Comparison of ENCODE assay signal across 13 cellular contexts in the genomic region with DNA sequence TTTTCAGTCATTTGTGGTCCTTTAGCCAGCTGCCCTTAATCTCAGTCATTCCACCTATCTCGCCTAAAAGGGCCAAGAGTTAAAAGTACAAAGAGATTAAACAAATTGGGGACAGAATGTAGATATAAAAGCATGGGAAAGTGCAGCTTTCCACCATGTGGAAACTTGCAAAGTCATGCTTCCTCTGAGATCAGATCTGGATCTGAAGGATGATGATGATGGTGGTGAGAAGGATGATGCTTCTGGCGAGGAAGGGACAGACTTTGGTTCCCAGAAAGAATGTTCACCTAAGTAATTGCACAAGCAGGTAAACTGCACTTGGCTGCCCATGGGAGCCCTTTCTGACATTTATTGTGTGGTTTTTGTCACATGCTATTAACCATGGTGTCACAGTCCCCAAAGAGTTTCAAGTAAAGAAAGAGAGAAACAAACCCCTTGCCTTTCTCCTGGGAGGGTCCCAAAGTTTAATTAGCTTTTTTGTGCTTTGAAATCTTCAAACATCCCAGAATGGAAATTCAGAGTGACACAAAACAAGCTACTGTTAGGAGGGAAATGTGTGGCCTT. TPM values are rescaled to one million over a fixed set of nuclear protein-coding genes. Genes with fewer than 3 reads are reported as not detected.
DNase-seq lines count a peak whose midpoint lies in the region; ATAC-seq, FAIRE-seq and TF ChIP-seq lines count a peak whose summit lies in the region.
"Had no signal": no experiment of that assay in that cellular context is flagged by ENCODE, and none has a peak within 500 bp of the region (broad histone marks: within the 10 kb centered on the region; RNA-seq: fewer than 3 reads in every experiment).

No MANE protein-coding gene starts in this region.

- H4K20me1 ChIP-seq in keratinocyte (ENCODE audit: control insufficient read depth, extremely low read depth, insufficient read depth, low read length): no peaks in the 10 kb centered on the region
- H4K20me1 ChIP-seq in Karpas-422 (ENCODE audit: insufficient read depth, low read depth, low read length): peaks cover 20% of the 10 kb centered on the region; the same call in 1 of the 2 replicates

- H3K27me3 Mint-ChIP-seq in HFFc6 (ENCODE audit: insufficient read depth): peaks cover 3% of the 10 kb centered on the region
- H3K27me3 Mint-ChIP-seq in activated T-helper 17 cell treated with anti-CD3 and anti-CD28 coated beads, Interleukin-2, amount 50 U/mL, for 72 hours: no peaks in the 10 kb centered on the region
- H3K27me3 Mint-ChIP-seq in CD8-positive, alpha-beta memory T cell: peaks cover 0 to 8% of the 10 kb centered on the region in 2 donors
- H3K27me3 Mint-ChIP-seq: CD4-positive, alpha-beta T cell had no signal

- peak; percentile 26 for FAIRE-seq in keratinocyte (lab: Jason Lieb, UNC)

- H3K4me1 ChIP-seq in keratinocyte (ENCODE audit: control insufficient read depth, extremely low read depth, insufficient read depth, low read length): peaks cover 55% of the 10 kb centered on the region
- H3K4me1 ChIP-seq in skeletal muscle tissue (ENCODE audit: control insufficient read depth in 3 of 3, insufficient read depth in 3 of 3, low read length in 3 of 3): peaks cover 33 to 38% (median 37%) of the 10 kb centered on the region in 3 donors
- peaks cover 41% of the 10 kb centered on the region for H3K4me1 ChIP-seq in CD8-positive, alpha-beta memory T cell (ENCODE audit: insufficient read depth, low read length)
- H3K4me1 ChIP-seq in Karpas-422 (ENCODE audit: low read length): no peaks in the 10 kb centered on the region

- H3K36me3 ChIP-seq in keratinocyte (ENCODE audit: control insufficient read depth in 2 of 2, extremely low read depth in 1 of 2, insufficient read depth in 2 of 2, low read length in 2 of 2): peaks cover 2 to 18% of the 10 kb centered on the region in 2 experiments
- H3K36me3 ChIP-seq in skeletal muscle tissue (ENCODE audit: control insufficient read depth in 3 of 3, insufficient read depth in 3 of 3, low read length in 3 of 3): no peaks in the 10 kb centered on the region
- no peaks in the 10 kb centered on the region for H3K36me3 ChIP-seq in CD8-positive, alpha-beta memory T cell (ENCODE audit: insufficient read depth, low read length)
- no peaks in the 10 kb centered on the region for H3K36me3 ChIP-seq in Karpas-422 (ENCODE audit: insufficient read depth, low read length)
- H3K36me3 ChIP-seq: colonic mucosa had no signal

- CTCF ChIA-PET in CD8-positive, alpha-beta memory T cell (lab: Charles Lee): no interaction called here

- dilution Hi-C loops in keratinocyte (cut with MboI; ENCODE audit: extremely low pct_ligation_motif_present, low sequenced_read_pairs): no loop called here

- peaks cover 99% of the 10 kb centered on the region for H3K79me2 ChIP-seq in keratinocyte (ENCODE audit: control insufficient read depth, insufficient read depth, low read length)
- H3K79me2 ChIP-seq in Karpas-422 (ENCODE audit: low read length): no peaks in the 10 kb centered on the region

- H3K9me3 ChIP-seq in keratinocyte (ENCODE audit: control insufficient read depth, low read depth, low read length) (no peaks in the 10 kb centered on the region), skeletal muscle tissue (ENCODE audit: control insufficient read depth in 3 of 3, low read length in 3 of 3) (no peaks in the 10 kb centered on the region), Karpas-422 (ENCODE audit: low read length) (no peaks in the 10 kb centered on the region)
- no peaks in the 10 kb centered on the region for H3K9me3 ChIP-seq in CD8-positive, alpha-beta memory T cell (ENCODE audit: low read length)
- H3K9me3 ChIP-seq: colonic mucosa had no signal

- no peak overlapping the region for H3K4me3 ChIP-seq in keratinocyte (ENCODE audit: control insufficient read depth in 2 of 3, extremely low read depth in 1 of 3, insufficient read depth in 2 of 3, low read depth in 1 of 3, low read length in 3 of 3)
- H3K4me3 ChIP-seq in skeletal muscle tissue (ENCODE audit: low read length in 3 of 3): no peak overlapping the region
- H3K4me3 ChIP-seq in CD8-positive, alpha-beta memory T cell (ENCODE audit: low read length): no peak overlapping the region
- no peak overlapping the region for H3K4me3 ChIP-seq in Karpas-422 (ENCODE audit: low read length)
- H3K4me3 ChIP-seq: colonic mucosa had no signal

- H3K9me2 ChIP-seq in Karpas-422 (replicated peaks; ENCODE audit: insufficient read depth, low read length): no peaks in the 10 kb centered on the region

- H3K4me3 Mint-ChIP-seq in HFFc6: no peak overlapping the region; the same call in 1 of the 2 replicates
- no peak overlapping the region for H3K4me3 Mint-ChIP-seq in activated T-helper 17 cell treated with anti-CD3 and anti-CD28 coated beads, Interleukin-2, amount 50 U/mL, for 72 hours
- no peak overlapping the region for H3K4me3 Mint-ChIP-seq in CD8-positive, alpha-beta memory T cell
- H3K4me3 Mint-ChIP-seq: CD4-positive, alpha-beta T cell; mesothelial cell of epicardium had no signal

- H2AFZ ChIP-seq in keratinocyte (ENCODE audit: control insufficient read depth, low read length) (no peak overlapping the region), Karpas-422 (ENCODE audit: low read length) (no peak overlapping the region)

- H3K9me1 ChIP-seq in keratinocyte (ENCODE audit: control insufficient read depth, extremely low read depth, insufficient read depth, low read length): peaks cover 2% of the 10 kb centered on the region

- H3K27ac ChIP-seq in keratinocyte (ENCODE audit: control insufficient read depth, insufficient read depth, low read length) (no peak overlapping the region), skeletal muscle tissue (ENCODE audit: low read depth, low read length) (peak overlapping the region; percentile 31), Karpas-422 (ENCODE audit: low read length) (no peak overlapping the region)
- no peak overlapping the region for H3K27ac ChIP-seq in CD8-positive, alpha-beta memory T cell (ENCODE audit: low read depth, low read length)
- H3K27ac ChIP-seq: colonic mucosa had no signal

- no peak for TF ChIP-seq CTCF in HFFc6 (IDR thresholded peaks at IDR 0.05)
- no peak for TF ChIP-seq CTCF in keratinocyte (optimal IDR thresholded peaks at IDR 0.05 in 1 of 3, IDR thresholded peaks at IDR 0.05 in 1 of 3, conservative IDR thresholded peaks at IDR 0.05 in 1 of 3; ENCODE audit: extremely low read depth in 1 of 3, insufficient read depth in 2 of 3, low read length in 3 of 3)
- TF ChIP-seq CTCF in omental fat pad (IDR thresholded peaks at IDR 0.05): no peak

- DNase-seq in HFFc6: no peak
- no peak for DNase-seq in keratinocyte (ENCODE audit: low read depth, low spot score)
- DNase-seq in CD8-positive, alpha-beta memory T cell: no peak
- DNase-seq in Karpas-422: no peak
- no peak for DNase-seq in DMS53 treated with DMSO at 0.1 percent for 48 hours (lab: John Stamatoyannopoulos, UW; ENCODE audit: unreplicated experiment)
- DNase-seq in omental fat pad (ENCODE audit: low spot score): no peak
- DNase-seq: CD4-positive, alpha-beta T cell; colonic mucosa; NCI-H1092 treated with DMSO at 0.1 percent for 48 hours; nucleus accumbens had no signal

- H3K4me2 ChIP-seq in keratinocyte (ENCODE audit: control insufficient read depth, extremely low read depth, insufficient read depth, low read depth, low read length): no peak overlapping the region
- H3K4me2 ChIP-seq in Karpas-422 (ENCODE audit: low read depth, low read length, poor library complexity, severe bottlenecking): no peak overlapping the region

- peaks cover 5% of the 10 kb centered on the region; the same call in 1 of the 2 replicates for H3K9me3 Mint-ChIP-seq in HFFc6
- H3K9me3 Mint-ChIP-seq in activated T-helper 17 cell treated with anti-CD3 and anti-CD28 coated beads, Interleukin-2, amount 50 U/mL, for 72 hours: peaks cover 3% of the 10 kb centered on the region
- H3K9me3 Mint-ChIP-seq in CD8-positive, alpha-beta memory T cell: peaks cover 0 to 3% (median 0%) of the 10 kb centered on the region in 5 donors
- H3K9me3 Mint-ChIP-seq: CD4-positive, alpha-beta T cell had no signal

- H3K27ac Mint-ChIP-seq in HFFc6: peak overlapping the region; percentile 83
- no peak overlapping the region for H3K27ac Mint-ChIP-seq in activated T-helper 17 cell treated with anti-CD3 and anti-CD28 coated beads, Interleukin-2, amount 50 U/mL, for 72 hours
- peak overlapping the region in 1 of 8 donors; percentile 40 for H3K27ac Mint-ChIP-seq in CD8-positive, alpha-beta memory T cell
- H3K27ac Mint-ChIP-seq: mesothelial cell of epicardium had no signal

- POLR2A ChIA-PET in CD8-positive, alpha-beta memory T cell (lab: Charles Lee): no interaction called here

- no peaks in the 10 kb centered on the region for H3K27me3 ChIP-seq in keratinocyte (ENCODE audit: control insufficient read depth, extremely low read depth, insufficient read depth, low read length)
- H3K27me3 ChIP-seq in skeletal muscle tissue (ENCODE audit: control insufficient read depth in 3 of 3, insufficient read depth in 3 of 3, low read length in 3 of 3): no peaks in the 10 kb centered on the region
- H3K27me3 ChIP-seq in CD8-positive, alpha-beta memory T cell (ENCODE audit: insufficient read depth, low read length, poor library complexity, severe bottlenecking): no peaks in the 10 kb centered on the region
- no peaks in the 10 kb centered on the region for H3K27me3 ChIP-seq in Karpas-422 (ENCODE audit: low read length)
- H3K27me3 ChIP-seq: colonic mucosa had no signal

- H3K9ac ChIP-seq in keratinocyte (ENCODE audit: control insufficient read depth, extremely low read depth, insufficient read depth, low read length) (no peak overlapping the region), skeletal muscle tissue (ENCODE audit: low read depth in 1 of 3, low read length in 3 of 3) (no peak overlapping the region), Karpas-422 (ENCODE audit: low read length) (no peak overlapping the region)

- H3K4me1 Mint-ChIP-seq in HFFc6 (ENCODE audit: low read depth): peaks cover 96% of the 10 kb centered on the region
- peaks cover 34% of the 10 kb centered on the region for H3K4me1 Mint-ChIP-seq in activated T-helper 17 cell treated with anti-CD3 and anti-CD28 coated beads, Interleukin-2, amount 50 U/mL, for 72 hours
- peaks cover 7 to 35% (median 10%) of the 10 kb centered on the region in 3 donors for H3K4me1 Mint-ChIP-seq in CD8-positive, alpha-beta memory T cell

- ATAC-seq in activated T-helper 17 cell treated with anti-CD3 and anti-CD28 coated beads, Interleukin-2, amount 50 U/mL, for 72 hours (replicated peaks): peak; percentile 37
- ATAC-seq in omental fat pad (ENCODE audit: low FRiP score): no peak

- H3K36me3 Mint-ChIP-seq in HFFc6 (ENCODE audit: low read depth): peaks cover 35% of the 10 kb centered on the region
- peaks cover 5% of the 10 kb centered on the region for H3K36me3 Mint-ChIP-seq in activated T-helper 17 cell treated with anti-CD3 and anti-CD28 coated beads, Interleukin-2, amount 50 U/mL, for 72 hours (ENCODE audit: low read depth)
- peaks cover 0 to 4% (median 0%) of the 10 kb centered on the region in 3 donors for H3K36me3 Mint-ChIP-seq in CD8-positive, alpha-beta memory T cell

RNA-seq across cellular contexts. Expression of a gene that starts 34.7 kb away (rescaled TPM):
- 10 to 100 TPM; 29.4 to 45.0 (median 34.0) TPM for total RNA-seq in HFFc6 (2021; fragmentation: NEBNext Ultra II Directional; extraction: Animal tissue kit (Norgen Biotek cat#: 25700))
- total RNA-seq in activated T-helper 17 cell treated with anti-CD3 and anti-CD28 coated beads, Interleukin-2, amount 50 U/mL, for 72 hours: 10 to 100 TPM; 32.8 to 40.6 TPM
- polyA plus RNA-seq in keratinocyte: 42.5 to 44.7 TPM (median 44.0 TPM) in 3 replicates
- 20.3 TPM for polyA plus RNA-seq in keratinocyte (2011; ENCODE audit: low read depth)
- 30.4 and 30.6 TPM in 2 replicates for polyA plus RNA-seq in keratinocyte (2011; cell fraction: cytosol; rRNA removed)
- polyA plus RNA-seq in keratinocyte (2011; cell fraction: nucleus; rRNA removed): 148 and 159 TPM in 2 replicates
- 22.7 and 30.7 TPM in 2 replicates for polyA plus RNA-seq in keratinocyte (2012; ENCODE audit: low replicate concordance)
- polyA minus RNA-seq in keratinocyte: 130 to 189 TPM (median 170 TPM) in 3 replicates
- polyA minus RNA-seq in keratinocyte (2011; cell fraction: cytosol; rRNA and poly(A)+ RNA removed): 17.1 TPM
- polyA minus RNA-seq in keratinocyte (2011; cell fraction: nucleus; rRNA and poly(A)+ RNA removed): 66.6 and 144 TPM in 2 replicates
- 13.6 TPM for total RNA-seq in skeletal muscle tissue
- 10 to 100 TPM in 1 of 2 experiments, 1 to 10 TPM in 1; 6.7 to 12.1 TPM for total RNA-seq in CD8-positive, alpha-beta memory T cell
- 6.4 TPM for polyA plus RNA-seq in CD8-positive, alpha-beta memory T cell
- 6.5 and 8.8 TPM in 2 replicates for total RNA-seq in Karpas-422 (2014; rRNA removed; shearing (Covaris generic); ENCODE audit: low replicate concordance)
- 10 to 100 TPM; 23.0 to 76.3 (median 32.4) TPM for total RNA-seq in omental fat pad
